1 cellular context compared by ENCODE assay signal in genomic region chr16:87536795-87537142, GRCh38.
TF ChIP-seq lines count a peak whose summit lies in the region.

No MANE protein-coding gene starts in this region.

TF ChIP-seq in H1, 55 proteins besides CTCF, POLR2A, EP300 and RAD21 (continued from another document):
- TF ChIP-seq CHD7 (IDR thresholded peaks at IDR 0.05; ENCODE audit: insufficient replicate concordance, low read length) (no peak), KDM5A (IDR thresholded peaks at IDR 0.05; ENCODE audit: low read length) (no peak), KDM4A (IDR thresholded peaks at IDR 0.05; ENCODE audit: low read depth, low read length, severe bottlenecking) (no peak), CHD2 (IDR thresholded peaks at IDR 0.05; ENCODE audit: low read length) (no peak), FOSL1 (IDR thresholded peaks at IDR 0.05; ENCODE audit: insufficient read depth, low read depth, low read length) (no peak), E2F6 (IDR thresholded peaks at IDR 0.05) (no peak), CEBPB (IDR thresholded peaks at IDR 0.05; ENCODE audit: low read depth, low read length) (no peak), KDM1A (IDR thresholded peaks at IDR 0.05; ENCODE audit: borderline replicate concordance, low read length) (no peak; the same call in 1 of the 2 replicates), SUZ12 (IDR thresholded peaks at IDR 0.05; ENCODE audit: low read length) (no peak), JUN (IDR thresholded peaks at IDR 0.05; ENCODE audit: low read depth, low read length) (no peak), RBBP5 (IDR thresholded peaks at IDR 0.05; ENCODE audit: borderline replicate concordance, low read depth, low read length) (no peak)
